Comparison of ENCODE assay signal across 27 cellular contexts in genomic region chr7:2624293-2624881, GRCh38. TPM values are rescaled to one million over a fixed set of nuclear protein-coding genes. Genes with fewer than 3 reads are reported as not detected.
DNase-seq lines count a peak whose midpoint lies in the region; FAIRE-seq and TF ChIP-seq lines count a peak whose summit lies in the region.
"Had no signal": no experiment of that assay in that cellular context is flagged by ENCODE, and none has a peak within 500 bp of the region (broad histone marks: within the 10 kb centered on the region; RNA-seq: fewer than 3 reads in every experiment).

No MANE protein-coding gene starts in this region.

- CTCF ChIA-PET in CD8-positive, alpha-beta memory T cell (lab: Charles Lee), result no interaction called here
- CTCF ChIA-PET in RWPE1 (lab: Yijun Ruan, JAX), result interaction anchor here (0.6 kb wide), 2 partner anchors 83 to 219 kb away, joined by 3 read pairs; no protein-coding TSS in a partner anchor
- CTCF ChIA-PET in endothelial cell of umbilical vein (lab: Charles Lee), result interaction anchor here (0.6 to 1.6 kb wide), 5 partner anchors 8 to 57 kb away, joined by 3 to 18 read pairs (median 3); no protein-coding TSS in a partner anchor
- CTCF ChIA-PET in SK-N-SH (lab: Yijun Ruan, JAX), result interaction anchor here (0.8 to 10.4 kb wide), 5 partner anchors 8 to 173 kb away, joined by 3 to 54 read pairs (median 5); no protein-coding TSS in a partner anchor

- peak overlapping the region; percentile 43 for H3K27ac ChIP-seq in CD8-positive, alpha-beta memory T cell (ENCODE audit: low read depth, low read length)
- peak overlapping the region; percentile 59 for H3K27ac ChIP-seq in RWPE1
- H3K27ac ChIP-seq in endothelial cell of umbilical vein (ENCODE audit: insufficient read depth, low read depth, low read length), result peak overlapping the region; percentile 79
- H3K27ac ChIP-seq in neural progenitor cell, result no peak overlapping the region
- peak overlapping the region in 1 of 2 experiments; percentile 48; a peak in 2 of 4 replicates for H3K27ac ChIP-seq in SK-N-SH (ENCODE audit: low read depth in 2 of 2, low read length in 1 of 2)
- H3K27ac ChIP-seq: HL-60, lower lobe of right lung, neutrophil, prostate gland, SJCRH30, vagina had no signal

- DNase-seq in CD8-positive, alpha-beta memory T cell, result no peak
- DNase-seq in RWPE1 (ENCODE audit: low spot score), result no peak
- no peak for DNase-seq in endothelial cell of umbilical vein (ENCODE audit: low read depth, low spot score)
- DNase-seq in neural progenitor cell (ENCODE audit: low spot score), result no peak
- DNase-seq in NOMO-1 (lab: John Stamatoyannopoulos, UW; ENCODE audit: unreplicated experiment in 2 of 2), result no peak
- DNase-seq in kidney tubule cell (ENCODE audit: low spot score), result no peak
- DNase-seq in KBM-7, result no peak
- no peak for DNase-seq in SK-N-SH
- DNase-seq: activated CD4-positive, alpha-beta T cell treated with anti-CD3 and anti-CD28 coated beads for 36 hours; activated gamma-delta T cell treated with Interleukin-2 at 50 U/mL for 16 hours; activated T-cell treated with anti-CD3 and anti-CD28 coated beads, Interleukin-2, amount 50 U/mL, for 24 hours; Calu3; endodermal cell; islet precursor cell; lower lobe of right lung; NCI-H2029 treated with DMSO at 0.1 percent for 48 hours; NCI-H345; SJCRH30; T-helper 1 cell had no signal

- H3K9ac ChIP-seq in endothelial cell of umbilical vein (replicated peaks; ENCODE audit: extremely low read depth, insufficient read depth, low read length) (no peak overlapping the region), neural progenitor cell (no peak overlapping the region), SK-N-SH (no peak overlapping the region)

- WGBS in SK-N-SH (ENCODE audit: low lambda C conversion rate), result 86% methylated on average over 16 of the region's 18 CpGs

- H3K4me3 ChIP-seq in CD8-positive, alpha-beta memory T cell (ENCODE audit: low read length), result no peak overlapping the region
- H3K4me3 ChIP-seq in endothelial cell of umbilical vein (replicated peaks in 1 of 3; ENCODE audit: insufficient read depth in 1 of 3, low read depth in 1 of 3, low read length in 3 of 3) (no peak overlapping the region), neural progenitor cell (no peak overlapping the region), SK-N-SH (ENCODE audit: low read depth in 2 of 2, low read length in 1 of 2) (no peak overlapping the region)
- H3K4me3 ChIP-seq: lower lobe of right lung, prostate gland, SJCRH30, vagina had no signal

- H3K27me3 Mint-ChIP-seq in CD8-positive, alpha-beta memory T cell, result peaks cover 1 to 10% of the 10 kb centered on the region in 2 donors
- H3K27me3 Mint-ChIP-seq in neural progenitor cell (ENCODE audit: insufficient read depth, low read depth), result peaks cover 2% of the 10 kb centered on the region

- no peak overlapping the region for H3K4me3 Mint-ChIP-seq in CD8-positive, alpha-beta memory T cell
- H3K4me3 Mint-ChIP-seq in neural progenitor cell, result no peak overlapping the region
- H3K4me3 Mint-ChIP-seq: activated CD4-positive, alpha-beta T cell treated with anti-CD3 and anti-CD28 coated beads for 36 hours; activated T-cell treated with anti-CD3 and anti-CD28 coated beads, Interleukin-2, amount 50 U/mL, for 24 hours; endodermal cell had no signal

- dilution Hi-C loops in endothelial cell of umbilical vein (cut with MboI; ENCODE audit: extremely low pct_ligation_motif_present, low sequenced_read_pairs), result no loop called here

- H3K79me2 ChIP-seq in endothelial cell of umbilical vein (ENCODE audit: control insufficient read depth, insufficient read depth, low read length) (no peaks in the 10 kb centered on the region), neural progenitor cell (ENCODE audit: low read depth) (no peaks in the 10 kb centered on the region), SK-N-SH (ENCODE audit: insufficient read depth) (no peaks in the 10 kb centered on the region)

- no TSS peak for BruUV-seq in endothelial cell of umbilical vein (replicated peaks; lab: Mats Ljungman, UMichigan)

- no peak overlapping the region for H2AFZ ChIP-seq in endothelial cell of umbilical vein (ENCODE audit: low read depth, low read length)
- H2AFZ ChIP-seq in neural progenitor cell (replicated peaks), result no peak overlapping the region
- no peak overlapping the region; the same call in 1 of the 2 replicates for H2AFZ ChIP-seq in SK-N-SH (ENCODE audit: low read depth)

- H3K36me3 Mint-ChIP-seq in CD8-positive, alpha-beta memory T cell, result no peaks in the 10 kb centered on the region
- H3K36me3 Mint-ChIP-seq in neural progenitor cell, result no peaks in the 10 kb centered on the region

- intact Hi-C loops in endothelial cell of umbilical vein (cut with micrococcal nuclease), result no loop called here

- no peaks in the 10 kb centered on the region for H3K9me3 ChIP-seq in CD8-positive, alpha-beta memory T cell (ENCODE audit: low read length)
- no peaks in the 10 kb centered on the region for H3K9me3 ChIP-seq in endothelial cell of umbilical vein (replicated peaks; ENCODE audit: control insufficient read depth, insufficient read depth, low read length)
- H3K9me3 ChIP-seq in neural progenitor cell (ENCODE audit: low read depth), result no peaks in the 10 kb centered on the region
- no peaks in the 10 kb centered on the region for H3K9me3 ChIP-seq in SK-N-SH
- H3K9me3 ChIP-seq: lower lobe of right lung, neutrophil, prostate gland, SJCRH30, vagina had no signal

- no peak for TF ChIP-seq EP300 in SK-N-SH (IDR thresholded peaks at IDR 0.05; ENCODE audit: borderline replicate concordance in 1 of 2, low read depth in 1 of 2, low read length in 1 of 2)

- POLR2A ChIA-PET in CD8-positive, alpha-beta memory T cell (lab: Charles Lee), result no interaction called here
- POLR2A ChIA-PET in RWPE1 (lab: Yijun Ruan, JAX; ENCODE audit: low non-redundant PET), result no interaction called here
- POLR2A ChIA-PET in endothelial cell of umbilical vein (lab: Charles Lee), result no interaction called here
- POLR2A ChIA-PET in SK-N-SH (lab: Yijun Ruan, JAX), result no interaction called here

- no peaks in the 10 kb centered on the region for H3K36me3 ChIP-seq in CD8-positive, alpha-beta memory T cell (ENCODE audit: insufficient read depth, low read length)
- no peaks in the 10 kb centered on the region for H3K36me3 ChIP-seq in endothelial cell of umbilical vein (ENCODE audit: control insufficient read depth in 2 of 2, extremely low read depth in 1 of 2, insufficient read depth in 2 of 2, low read length in 2 of 2)
- no peaks in the 10 kb centered on the region for H3K36me3 ChIP-seq in neural progenitor cell
- no peaks in the 10 kb centered on the region for H3K36me3 ChIP-seq in SK-N-SH (replicated peaks in 1 of 2; ENCODE audit: control insufficient read depth in 1 of 2, insufficient read depth in 2 of 2, low read length in 1 of 2)
- H3K36me3 ChIP-seq: lower lobe of right lung, neutrophil, prostate gland, SJCRH30, vagina had no signal

- no peaks in the 10 kb centered on the region for H3K9me1 ChIP-seq in endothelial cell of umbilical vein (replicated peaks; ENCODE audit: control insufficient read depth, extremely low read depth, insufficient read depth, low read length)

- TF ChIP-seq RAD21 in SK-N-SH (IDR thresholded peaks at IDR 0.05; ENCODE audit: low read length), result no peak

- H3K4me2 ChIP-seq in endothelial cell of umbilical vein (ENCODE audit: insufficient read depth, low read length), result no peak overlapping the region
- H3K4me2 ChIP-seq in neural progenitor cell, result no peak overlapping the region
- no peak overlapping the region for H3K4me2 ChIP-seq in SK-N-SH

- TF ChIP-seq CTCF in RWPE1 (conservative IDR thresholded peaks at IDR 0.05; ENCODE audit: low read depth) (no peak), endothelial cell of umbilical vein (IDR thresholded peaks at IDR 0.05; ENCODE audit: extremely low read depth in 1 of 2, insufficient read depth in 1 of 2, low read depth in 1 of 2, low read length in 2 of 2) (no peak), neural progenitor cell (IDR thresholded peaks at IDR 0.05) (no peak), SK-N-SH (IDR thresholded peaks at IDR 0.05) (no peak)

- TF ChIP-seq POLR2A in endothelial cell of umbilical vein (IDR thresholded peaks at IDR 0.05; ENCODE audit: low read depth, low read length), result no peak

- H3K4me1 ChIP-seq in CD8-positive, alpha-beta memory T cell (ENCODE audit: insufficient read depth, low read length), result no peaks in the 10 kb centered on the region
- H3K4me1 ChIP-seq in endothelial cell of umbilical vein (ENCODE audit: control insufficient read depth, extremely low read depth, insufficient read depth, low read length) (peaks cover 22% of the 10 kb centered on the region), neural progenitor cell (peaks cover 21% of the 10 kb centered on the region), SK-N-SH (ENCODE audit: control insufficient read depth in 1 of 2, insufficient read depth in 2 of 2, low read depth in 1 of 2, low read length in 1 of 2) (peaks cover 0 to 43% of the 10 kb centered on the region in 2 experiments; a peak in 2 of 4 replicates)

- no peaks in the 10 kb centered on the region for H3K9me2 ChIP-seq in SK-N-SH

- no peaks in the 10 kb centered on the region for H3K27me3 ChIP-seq in CD8-positive, alpha-beta memory T cell (ENCODE audit: insufficient read depth, low read length, poor library complexity, severe bottlenecking)
- H3K27me3 ChIP-seq in endothelial cell of umbilical vein (ENCODE audit: control insufficient read depth in 2 of 2, insufficient read depth in 2 of 2, low read length in 2 of 2), result no peaks in the 10 kb centered on the region
- no peaks in the 10 kb centered on the region for H3K27me3 ChIP-seq in neural progenitor cell
- no peaks in the 10 kb centered on the region for H3K27me3 ChIP-seq in SK-N-SH (ENCODE audit: insufficient read depth)
- H3K27me3 ChIP-seq: SJCRH30, vagina had no signal

- H3K9me3 Mint-ChIP-seq in CD8-positive, alpha-beta memory T cell, result no peaks in the 10 kb centered on the region
- no peaks in the 10 kb centered on the region for H3K9me3 Mint-ChIP-seq in neural progenitor cell
- H3K9me3 Mint-ChIP-seq: activated T-cell treated with anti-CD3 and anti-CD28 coated beads, Interleukin-2, amount 50 U/mL, for 24 hours had no signal

- H3F3A ChIP-seq in neural progenitor cell (ENCODE audit: low read depth) (peaks cover 9% of the 10 kb centered on the region), SK-N-SH (replicated peaks; ENCODE audit: insufficient read depth) (peaks cover 25% of the 10 kb centered on the region)

- H3K27ac Mint-ChIP-seq in CD8-positive, alpha-beta memory T cell, result peak overlapping the region in 1 of 8 donors; percentile 54
- H3K27ac Mint-ChIP-seq in neural progenitor cell, result peak overlapping the region; percentile 19
- H3K27ac Mint-ChIP-seq: activated CD4-positive, alpha-beta T cell treated with anti-CD3 and anti-CD28 coated beads for 36 hours; activated T-cell treated with anti-CD3 and anti-CD28 coated beads, Interleukin-2, amount 50 U/mL, for 24 hours; endodermal cell had no signal

- no peaks in the 10 kb centered on the region for H3K4me1 Mint-ChIP-seq in CD8-positive, alpha-beta memory T cell
- peaks cover 42% of the 10 kb centered on the region for H3K4me1 Mint-ChIP-seq in neural progenitor cell
- H3K4me1 Mint-ChIP-seq: activated CD4-positive, alpha-beta T cell treated with anti-CD3 and anti-CD28 coated beads for 36 hours had no signal

- FAIRE-seq in endothelial cell of umbilical vein (lab: Jason Lieb, UNC), result no peak
- FAIRE-seq: bronchial epithelial cell, colon, GM12892, TTC549 had no signal

- H4K20me1 ChIP-seq in endothelial cell of umbilical vein (replicated peaks; ENCODE audit: control insufficient read depth, extremely low read depth, insufficient read depth, low read length) (no peaks in the 10 kb centered on the region), neural progenitor cell (ENCODE audit: low read depth) (no peaks in the 10 kb centered on the region), SK-N-SH (ENCODE audit: insufficient read depth) (no peaks in the 10 kb centered on the region)

- in situ Hi-C loops in KBM-7 (cut with MboI; ENCODE audit: low pct_unique_long_range_greater_than_20kb, low sequenced_read_pairs), result no loop called here

RNA-seq across cellular contexts. Expression of gene TTYH3, which starts 7.4 kb away (rescaled TPM):
- 10 to 100 TPM; 20.2 to 22.2 TPM for total RNA-seq in CD8-positive, alpha-beta memory T cell
- 2.1 TPM for polyA plus RNA-seq in CD8-positive, alpha-beta memory T cell
- total RNA-seq in endothelial cell of umbilical vein, result 277 and 280 TPM in 2 replicates
- 143 and 192 TPM in 2 replicates for polyA plus RNA-seq in endothelial cell of umbilical vein
- 79.9 and 112 TPM in 2 replicates for polyA plus RNA-seq in endothelial cell of umbilical vein (2011; cell fraction: cytosol; rRNA removed)
- 107 and 132 TPM in 2 replicates for polyA plus RNA-seq in endothelial cell of umbilical vein (2011; cell fraction: nucleus; rRNA removed)
- 116 and 150 TPM in 2 replicates for polyA plus RNA-seq in endothelial cell of umbilical vein (2012)
- polyA minus RNA-seq in endothelial cell of umbilical vein, result 107 and 122 TPM in 2 replicates
- 4.9 TPM for polyA minus RNA-seq in endothelial cell of umbilical vein (2011; cell fraction: cytosol; rRNA and poly(A)+ RNA removed)
- 45.1 and 83.7 TPM in 2 replicates for polyA minus RNA-seq in endothelial cell of umbilical vein (2011; cell fraction: nucleus; rRNA and poly(A)+ RNA removed)
- 13.2 and 60.0 TPM in 2 replicates for total RNA-seq in neural progenitor cell (ENCODE audit: low replicate concordance)
- 65.3 and 105 TPM in 2 replicates for polyA plus RNA-seq in SK-N-SH (2012; rRNA removed)
- polyA plus RNA-seq in SK-N-SH (2012; cell fraction: cytosol; rRNA removed), result 44.6 and 83.8 TPM in 2 replicates
- polyA plus RNA-seq in SK-N-SH (2012; cell fraction: nucleus; rRNA removed), result 139 and 151 TPM in 2 replicates
